21 cellular contexts compared by ENCODE assay signal in genomic region chr2:119481501-119482455, GRCh38. TPM values are rescaled to one million over a fixed set of nuclear protein-coding genes. Genes with fewer than 3 reads are reported as not detected.
DNase-seq lines count a peak whose midpoint lies in the region; ATAC-seq, FAIRE-seq and TF ChIP-seq lines count a peak whose summit lies in the region.
"Had no signal": no experiment of that assay in that cellular context is flagged by ENCODE, and none has a peak within 500 bp of the region (broad histone marks: within the 10 kb centered on the region; RNA-seq: fewer than 3 reads in every experiment).

No MANE protein-coding gene starts in this region.

- H4K20me1 ChIP-seq in BLaER1 treated with 17β-estradiol and CSF1 and Interleukin-3, amounts not matched to agents 10 nM and 100 nM, result peaks cover 0 to 9% (median 0%) of the 10 kb centered on the region in 11 experiments; a peak in 2 of 22 replicates
- H4K20me1 ChIP-seq in DND-41 (ENCODE audit: insufficient read depth, low read length), result no peaks in the 10 kb centered on the region
- no peaks in the 10 kb centered on the region for H4K20me1 ChIP-seq in hepatocyte (ENCODE audit: insufficient read depth, poor library complexity, severe bottlenecking)

- no peaks in the 10 kb centered on the region for H3K36me3 ChIP-seq in BLaER1 treated with 17β-estradiol and CSF1 and Interleukin-3, amounts not matched to agents 10 nM and 100 nM
- no peaks in the 10 kb centered on the region for H3K36me3 ChIP-seq in DND-41 (ENCODE audit: insufficient read depth, low read length)
- H3K36me3 ChIP-seq in hepatocyte (replicated peaks; ENCODE audit: insufficient read depth, low read depth), result no peaks in the 10 kb centered on the region
- H3K36me3 ChIP-seq in pancreas, result no peaks in the 10 kb centered on the region
- H3K36me3 ChIP-seq: neutrophil, suprapubic skin had no signal

- no peak for TF ChIP-seq CTCF in DND-41 (IDR thresholded peaks at IDR 0.05; ENCODE audit: borderline replicate concordance, extremely low read depth, low read length, poor library complexity, severe bottlenecking)
- no peak for TF ChIP-seq CTCF in hepatocyte (IDR thresholded peaks at IDR 0.05; ENCODE audit: poor library complexity)
- no peak for TF ChIP-seq CTCF in pancreas (IDR thresholded peaks at IDR 0.05)

- intact Hi-C loops in pancreas (cut with DNase I), result no loop called here

- DNase-seq in DND-41 (no peak), hepatocyte (ENCODE audit: low spot score) (peak; percentile 3), pancreas (no peak), pons (ENCODE audit: low spot score) (no peak), left lobe of liver (ENCODE audit: low spot score) (no peak)
- no peak for DNase-seq in activated CD4-positive, alpha-beta T cell treated with anti-CD3 and anti-CD28 coated beads, Interleukin-2, amount 50 U/mL, for 1 hour
- DNase-seq: activated CD4-positive, alpha-beta T cell treated with anti-CD3 and anti-CD28 coated beads for 36 hours; activated naive CD4-positive, alpha-beta T cell treated with anti-CD3 and anti-CD28 coated beads, Interleukin-2, amount 10 ng/mL, durations not matched to agents 7 days and 5 days; erythroblast; H9; immature natural killer cell; MV-4-11; NCI-H2107; NCI-H774; stimulated activated CD4-positive, alpha-beta T cell treated with anti-CD3 and anti-CD28 coated beads, Interleukin-2, amount 100 ng/mL, for 24 hours had no signal

- peak overlapping the region; percentile 21 to 74 (median 40); a peak in 16 of 22 replicates for H3K4me2 ChIP-seq in BLaER1 treated with 17β-estradiol and CSF1 and Interleukin-3, amounts not matched to agents 10 nM and 100 nM
- H3K4me2 ChIP-seq in DND-41 (ENCODE audit: insufficient read depth, low read length) (no peak overlapping the region), hepatocyte (no peak overlapping the region)

- no peak overlapping the region for H3K9ac ChIP-seq in BLaER1 treated with 17β-estradiol and CSF1 and Interleukin-3, amounts not matched to agents 10 nM and 100 nM
- no peak overlapping the region for H3K9ac ChIP-seq in DND-41 (ENCODE audit: low read depth, low read length)

- no peak overlapping the region for H3K27ac ChIP-seq in BLaER1 treated with 17β-estradiol and CSF1 and Interleukin-3, amounts not matched to agents 10 nM and 100 nM
- H3K27ac ChIP-seq in DND-41 (ENCODE audit: low read length) (no peak overlapping the region), hepatocyte (no peak overlapping the region), pancreas (peak overlapping the region in 3 of 4 donors; percentile 42 to 95 (median 93))
- H3K27ac ChIP-seq: neutrophil, SK-N-MC, suprapubic skin had no signal

- ATAC-seq in DND-41 (ENCODE audit: insufficient read depth, low read depth), result 0 out of 3 replicates have a peak, but pooled peaks have one; percentile 12
- peak in 3 of 4 donors; percentile 13 to 17 (median 17) for ATAC-seq in pancreas
- no peak for ATAC-seq in GM18907 (IDR thresholded peaks at IDR 0.05; ENCODE audit: unreplicated experiment)
- ATAC-seq in left lobe of liver, result no peak
- ATAC-seq: activated CD4-positive, alpha-beta T cell treated with anti-CD3 and anti-CD28 coated beads for 36 hours had no signal

- no peak for FAIRE-seq in pancreas (lab: Jason Lieb, UNC)

- H3K4me3 ChIP-seq in BLaER1 treated with 17β-estradiol and CSF1 and Interleukin-3, amounts not matched to agents 10 nM and 100 nM, result no peak overlapping the region
- H3K4me3 ChIP-seq in DND-41 (ENCODE audit: low read depth in 1 of 2, low read length in 2 of 2), result no peak overlapping the region
- no peak overlapping the region for H3K4me3 ChIP-seq in hepatocyte
- no peak overlapping the region for H3K4me3 ChIP-seq in pancreas
- H3K4me3 ChIP-seq: SK-N-MC, suprapubic skin had no signal

- peaks cover 15 to 29% (median 22%) of the 10 kb centered on the region in 10 experiments for H3K4me1 ChIP-seq in BLaER1 treated with 17β-estradiol and CSF1 and Interleukin-3, amounts not matched to agents 10 nM and 100 nM
- H3K4me1 ChIP-seq in DND-41 (ENCODE audit: insufficient read depth, low read length), result no peaks in the 10 kb centered on the region
- peaks cover 10% of the 10 kb centered on the region for H3K4me1 ChIP-seq in hepatocyte (ENCODE audit: insufficient read depth)
- H3K4me1 ChIP-seq in pancreas, result peaks cover 32 to 44% (median 39%) of the 10 kb centered on the region in 3 donors

- H2AFZ ChIP-seq in DND-41 (ENCODE audit: low read depth, low read length) (no peak overlapping the region), hepatocyte (no peak overlapping the region)

- no peaks in the 10 kb centered on the region for H3K79me2 ChIP-seq in DND-41 (ENCODE audit: insufficient read depth, low read length)
- no peaks in the 10 kb centered on the region for H3K79me2 ChIP-seq in hepatocyte

- no peaks in the 10 kb centered on the region for H3K9me3 ChIP-seq in BLaER1 treated with 17β-estradiol and CSF1 and Interleukin-3, amounts not matched to agents 10 nM and 100 nM (replicated peaks in 1 of 11)
- H3K9me3 ChIP-seq in DND-41 (ENCODE audit: insufficient read depth, low read length, severe bottlenecking), result no peaks in the 10 kb centered on the region
- no peaks in the 10 kb centered on the region for H3K9me3 ChIP-seq in hepatocyte (ENCODE audit: low read depth)
- H3K9me3 ChIP-seq in pancreas, result no peaks in the 10 kb centered on the region
- H3K9me3 ChIP-seq: neutrophil, suprapubic skin had no signal

- no peaks in the 10 kb centered on the region for H3K27me3 ChIP-seq in BLaER1 treated with 17β-estradiol and CSF1 and Interleukin-3, amounts not matched to agents 10 nM and 100 nM
- H3K27me3 ChIP-seq in DND-41 (ENCODE audit: insufficient read depth, low read length, poor library complexity) (no peaks in the 10 kb centered on the region), hepatocyte (no peaks in the 10 kb centered on the region), pancreas (no peaks in the 10 kb centered on the region)
- H3K27me3 ChIP-seq: neutrophil, suprapubic skin had no signal

- H3K9me2 ChIP-seq in hepatocyte (replicated peaks; ENCODE audit: insufficient read depth), result no peaks in the 10 kb centered on the region

- 83% methylated on average over 16 of the region's 16 CpGs for WGBS in hepatocyte (ENCODE audit: low lambda C conversion rate, missing lambda C conversion rate)
- 57 to 65% methylated on average over 16 of the region's 16 CpGs for WGBS in pancreas, 2 donors

RNA-seq across cellular contexts. Expression of gene SCTR, which starts 42.5 kb away (rescaled TPM):
- total RNA-seq in hepatocyte (1.7 and 2.4 TPM in 2 replicates), pancreas (10 to 100 TPM; 31.9 to 93.8 (median 69.0) TPM), left lobe of liver (0.10 TPM)
- polyA plus RNA-seq in hepatocyte (4.3 and 4.9 TPM in 2 replicates), pancreas (1,000 to 10,000 TPM; 1,078 to 1,263 TPM)
- total RNA-seq: activated CD4-positive, alpha-beta T cell treated with anti-CD3 and anti-CD28 coated beads for 36 hours; H9; sciatic nerve; suprapubic skin had no signal
- polyA plus RNA-seq: immature natural killer cell had no signal

RNA-seq across cellular contexts. Expression of gene TMEM37, which starts 50.1 kb away (rescaled TPM):
- 52.6 TPM in 2 replicates for total RNA-seq in hepatocyte
- 89.9 and 123 TPM in 2 replicates for polyA plus RNA-seq in hepatocyte
- total RNA-seq in pancreas, result 10 to 100 TPM in 4 of 6 donors, 1 to 10 TPM in 2; 5.2 to 11.2 (median 10.2) TPM
- polyA plus RNA-seq in pancreas, result 10 to 100 TPM; 10.3 to 25.3 TPM
- total RNA-seq in left lobe of liver, result 85.7 TPM
- total RNA-seq: activated CD4-positive, alpha-beta T cell treated with anti-CD3 and anti-CD28 coated beads for 36 hours had no signal
- polyA plus RNA-seq: immature natural killer cell had no signal

Comparison
In these comparisons a context has a peak if more than half of its experiments do, and no peak if none do; other contexts are left out.
1. H3K27ac ChIP-seq: peak in pancreas (3 of 4); none in BLaER1 treated with 17β-estradiol and CSF1 and Interleukin-3, amounts not matched to agents 10 nM and 100 nM (0 of 11), DND-41 (single experiment) and hepatocyte (single experiment).
2. H3K4me2 ChIP-seq: peak in BLaER1 treated with 17β-estradiol and CSF1 and Interleukin-3, amounts not matched to agents 10 nM and 100 nM (11 of 11); none in DND-41 (single experiment) and hepatocyte (single experiment).
3. ATAC-seq: peak in DND-41 (single experiment) and pancreas (3 of 4); none in GM18907 (single experiment) and left lobe of liver (single experiment).